ENCODE assay signal across 9 cellular contexts in the genomic region with DNA sequence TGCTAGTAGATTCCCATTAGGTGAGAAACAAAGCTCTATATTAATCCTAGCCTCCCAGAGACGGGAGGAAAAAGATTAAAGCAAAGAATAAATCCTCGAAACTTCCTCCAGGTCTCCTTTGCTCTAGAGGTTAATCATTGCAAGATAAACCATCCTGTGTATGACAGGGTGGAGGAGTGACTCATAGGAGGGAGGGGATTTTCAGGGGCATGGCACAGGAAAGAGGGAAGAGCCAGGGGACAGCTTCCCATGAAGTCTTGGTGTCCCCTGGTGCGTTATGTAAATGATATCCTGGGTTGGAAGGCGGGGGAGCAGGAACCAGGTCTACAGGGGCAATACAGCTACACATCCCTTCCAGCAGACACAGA. TPM values are rescaled to one million over a fixed set of nuclear protein-coding genes. Genes with fewer than 3 reads are reported as not detected.
DNase-seq lines count a peak whose midpoint lies in the region; ATAC-seq and TF ChIP-seq lines count a peak whose summit lies in the region.
"Had no signal": no experiment of that assay in that cellular context is flagged by ENCODE, and none has a peak within 500 bp of the region (broad histone marks: within the 10 kb centered on the region; RNA-seq: fewer than 3 reads in every experiment).

No MANE protein-coding gene starts in this region.

- peak overlapping the region in 2 of 4 donors; percentile 42 to 57 for H3K27ac ChIP-seq in upper lobe of left lung

- ATAC-seq in left colon, result peak; percentile 92
- peak; percentile 44 to 78 for ATAC-seq in upper lobe of left lung (ENCODE audit: low FRiP score in 2 of 2)
- no peak for ATAC-seq in HG03196 (IDR thresholded peaks at IDR 0.05; ENCODE audit: unreplicated experiment)
- no peak for ATAC-seq in HG03139 (IDR thresholded peaks at IDR 0.05; ENCODE audit: unreplicated experiment)
- ATAC-seq: activated CD4-positive, CD25-positive, alpha-beta regulatory T cell treated with anti-CD3 and anti-CD28 coated beads, Interleukin-2, amount 50 U/mL, for 24 hours had no signal

- no peak overlapping the region for H3K9ac ChIP-seq in adipocyte (ENCODE audit: low read length)

- H3K9me3 ChIP-seq in adipocyte (ENCODE audit: control insufficient read depth, low read length) (peaks cover 16% of the 10 kb centered on the region), upper lobe of left lung (no peaks in the 10 kb centered on the region)

- intact Hi-C loops in left colon (cut with DNase I, micrococcal nuclease), result no loop called here

- no peak for TF ChIP-seq CTCF in upper lobe of left lung (IDR thresholded peaks at IDR 0.05)

- H3K4me1 ChIP-seq in adipocyte (ENCODE audit: control insufficient read depth, insufficient read depth, low read length) (peaks cover 11% of the 10 kb centered on the region), upper lobe of left lung (peaks cover 0 to 10% (median 3%) of the 10 kb centered on the region in 4 donors)

- no peak for TF ChIP-seq POLR2A in upper lobe of left lung (IDR thresholded peaks at IDR 0.05)

- DNase-seq in HT-29 (ENCODE audit: low spot score), result peak; percentile 95
- DNase-seq in adipocyte (ENCODE audit: low read depth), result no peak
- DNase-seq in left colon, result peak; percentile 46 to 72
- DNase-seq in upper lobe of left lung, result no peak
- DNase-seq in stimulated activated CD4-positive, alpha-beta T cell treated with anti-CD3 and anti-CD28 coated beads, Interleukin-1b, Interleukin-23, amount 100 ng/mL, for 48 hours, result no peak
- DNase-seq: amniotic stem cell had no signal

- WGBS in upper lobe of left lung, 2 donors, result 30 to 62% methylated on average over 3 to 4 of the region's 4 CpGs

- no peak for TF ChIP-seq EP300 in upper lobe of left lung (IDR thresholded peaks at IDR 0.05)

- H3K4me3 ChIP-seq in adipocyte (ENCODE audit: low read length), result peak overlapping the region; percentile 65
- peak overlapping the region in 3 of 4 donors; percentile 24 to 43 (median 29) for H3K4me3 ChIP-seq in upper lobe of left lung

- no peaks in the 10 kb centered on the region for H3K27me3 ChIP-seq in adipocyte (replicated peaks; ENCODE audit: control insufficient read depth, insufficient read depth, low read length)
- H3K27me3 ChIP-seq in upper lobe of left lung, result no peaks in the 10 kb centered on the region

- no peaks in the 10 kb centered on the region for H3K36me3 ChIP-seq in adipocyte (ENCODE audit: control insufficient read depth, insufficient read depth, low read length, severe bottlenecking)
- no peaks in the 10 kb centered on the region for H3K36me3 ChIP-seq in upper lobe of left lung

RNA-seq across cellular contexts. Expression of a gene that starts 0.8 kb away (rescaled TPM):
- total RNA-seq in HT-29 (2014; rRNA removed; shearing (Covaris generic)), result 96.3 and 108 TPM in 2 replicates
- 100 to 1,000 TPM; 112 to 144 TPM for total RNA-seq in left colon
- 10 to 100 TPM in 5 of 6 donors, 1 to 10 TPM in 1; 8.0 to 25.2 (median 14.2) TPM for total RNA-seq in upper lobe of left lung

RNA-seq across cellular contexts. Expression of a gene that starts 56.0 kb away (rescaled TPM):
- 0.10 TPM in 1 of 2 replicates, not detected in the other for total RNA-seq in HT-29 (2014; rRNA removed; shearing (Covaris generic))
- under 1 TPM; 0.34 to 0.39 TPM for total RNA-seq in left colon
- 1 to 10 TPM in 4 of 6 donors, under 1 TPM in 1, not detected in 1; 0.69 to 1.7 (median 1.1) TPM for total RNA-seq in upper lobe of left lung

Comparison
In these comparisons a context has a peak if more than half of its experiments do, and no peak if none do; other contexts are left out.
1. DNase-seq: peak in HT-29 (single experiment) and left colon (2 of 2); none in adipocyte (single experiment), upper lobe of left lung (0 of 2) and stimulated activated CD4-positive, alpha-beta T cell treated with anti-CD3 and anti-CD28 coated beads, Interleukin-1b, Interleukin-23, amount 100 ng/mL, for 48 hours (single experiment).
2. ATAC-seq: peak in left colon (single experiment) and upper lobe of left lung (2 of 2); none in HG03196 (single experiment) and HG03139 (single experiment).